In the genomic region with DNA sequence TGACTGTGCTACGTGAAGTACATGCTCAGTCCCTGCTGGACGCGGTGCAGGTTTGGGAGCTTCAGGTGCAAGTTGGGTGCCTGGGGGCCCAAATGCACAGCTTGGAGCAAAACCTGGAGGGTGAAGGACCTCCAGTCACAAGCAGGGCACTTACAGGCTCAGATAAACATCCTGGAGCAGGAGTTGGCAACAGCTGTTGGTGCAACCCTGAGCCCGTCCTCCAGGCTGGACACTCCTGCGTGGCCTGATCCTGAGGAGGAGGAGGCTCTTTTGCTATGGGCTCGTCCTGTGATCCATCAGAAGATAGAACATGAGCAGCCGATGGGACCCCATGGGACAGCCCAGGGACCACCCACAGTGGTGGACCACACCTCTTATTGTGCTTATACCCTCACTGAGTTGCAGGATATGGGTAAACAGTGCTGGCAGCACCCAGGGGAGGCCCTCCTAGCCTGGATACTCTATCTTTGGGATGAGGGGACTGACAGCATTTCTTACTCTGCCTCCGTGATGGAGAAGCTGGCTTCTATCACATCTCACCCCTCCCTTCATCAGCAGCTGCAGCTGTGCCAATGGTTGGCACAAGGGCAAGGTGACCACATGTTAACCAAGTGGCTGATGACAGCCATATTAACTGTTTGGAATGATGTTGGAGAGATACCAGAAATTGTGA, we compare ENCODE assay signal across 27 cellular contexts.
"Had no signal": no experiment of that assay in that cellular context is flagged by ENCODE, and none has a peak within 500 bp of the region (broad histone marks: within the 10 kb centered on the region; RNA-seq: fewer than 3 reads in every experiment).

No MANE protein-coding gene starts in this region.

- H3K27ac ChIP-seq: breast epithelium, RWPE1, SK-N-MC, VCaP had no signal

- H3K4me3 ChIP-seq: breast epithelium, SK-N-MC had no signal

- H3K36me3 ChIP-seq: breast epithelium had no signal

- H3K27me3 Mint-ChIP-seq: activated CD4-positive, alpha-beta memory T cell treated with anti-CD3 and anti-CD28 coated beads, Interleukin-2, amount 10 ng/mL, durations not matched to agents 7 days and 5 days; activated naive CD4-positive, alpha-beta T cell treated with anti-CD3 and anti-CD28 coated beads, Interleukin-2, amount 50 U/mL, for 24 hours; IgD-negative memory B cell; T-cell had no signal

- H3K9me3 Mint-ChIP-seq: activated CD4-positive, alpha-beta memory T cell treated with anti-CD3 and anti-CD28 coated beads, Interleukin-2, amount 10 ng/mL, durations not matched to agents 7 days and 5 days; activated naive CD4-positive, alpha-beta T cell treated with anti-CD3 and anti-CD28 coated beads, Interleukin-2, amount 50 U/mL, for 24 hours; IgD-negative memory B cell; T-cell had no signal

- H3K4me1 Mint-ChIP-seq: activated CD4-positive, alpha-beta memory T cell treated with anti-CD3 and anti-CD28 coated beads, Interleukin-2, amount 10 ng/mL, durations not matched to agents 7 days and 5 days; activated naive CD4-positive, alpha-beta T cell treated with anti-CD3 and anti-CD28 coated beads, Interleukin-2, amount 50 U/mL, for 24 hours; T-cell had no signal

- H3K27ac Mint-ChIP-seq: activated CD4-positive, alpha-beta memory T cell treated with anti-CD3 and anti-CD28 coated beads, Interleukin-2, amount 10 ng/mL, durations not matched to agents 7 days and 5 days; activated naive CD4-positive, alpha-beta T cell treated with anti-CD3 and anti-CD28 coated beads, Interleukin-2, amount 50 U/mL, for 24 hours; IgD-negative memory B cell; T-cell had no signal

- H3K4me3 Mint-ChIP-seq: activated CD4-positive, alpha-beta memory T cell treated with anti-CD3 and anti-CD28 coated beads, Interleukin-2, amount 10 ng/mL, durations not matched to agents 7 days and 5 days; activated naive CD4-positive, alpha-beta T cell treated with anti-CD3 and anti-CD28 coated beads, Interleukin-2, amount 50 U/mL, for 24 hours; IgD-negative memory B cell; T-cell had no signal

- H3K27me3 ChIP-seq: breast epithelium had no signal

- DNase-seq: activated CD4-positive, alpha-beta memory T cell treated with anti-CD3 and anti-CD28 coated beads, Interleukin-2, amount 10 ng/mL, durations not matched to agents 7 days and 5 days; activated CD4-positive, alpha-beta T cell treated with anti-CD3 and anti-CD28 coated beads, Interleukin-2, amount 50 U/mL, for 1 hour; activated CD4-positive, CD25-positive, alpha-beta regulatory T cell; activated CD8-positive, alpha-beta memory T cell treated with anti-CD3 and anti-CD28 coated beads, Interleukin-2, amount 50 U/mL, for 48 hours; activated T-cell treated with anti-CD3 and anti-CD28 coated beads, Interleukin-2, amount 50 U/mL, for 1 hour; aorta; KG1; NCI-H1092; NCI-H1417; NCI-H1930; NCI-H2171; NCI-H2227 treated with DMSO at 0.1 percent for 48 hours; NCI-H446 treated with DMSO at 0.1 percent for 48 hours; NCI-H524 treated with DMSO at 0.1 percent for 48 hours; NCI-H774; NK-92 treated with Interleukin-12 subunit alpha and Interleukin-12 subunit beta, amount 100 ng/mL, for 24 hours; OCI-M1; SIG-M5; T-cell; T-helper 2 cell had no signal

- ATAC-seq: Panc1, T-cell had no signal

- H3K4me1 ChIP-seq: breast epithelium had no signal
